23 cellular contexts compared by ENCODE assay signal in the genomic region with DNA sequence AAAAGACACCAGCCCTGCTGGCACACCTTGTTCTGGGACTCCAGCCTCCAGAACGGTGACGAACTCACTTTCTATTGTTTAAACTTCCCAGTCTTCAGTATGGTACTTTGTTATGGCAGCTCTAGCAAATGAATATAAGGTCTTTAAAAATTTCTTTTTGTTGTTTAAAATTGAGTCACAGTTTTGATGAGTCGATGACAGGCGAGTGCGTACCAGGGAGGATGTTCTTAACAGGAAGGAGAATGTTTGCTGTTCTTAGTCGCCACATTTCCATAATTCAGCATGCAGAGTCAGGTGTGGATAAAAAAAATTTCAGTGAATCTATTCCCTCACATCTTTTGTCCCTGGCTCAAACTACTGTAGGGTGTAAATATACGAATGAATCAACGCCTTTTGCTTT. TPM values are rescaled to one million over a fixed set of nuclear protein-coding genes. Genes with fewer than 3 reads are reported as not detected.
A peak's percentile ranks its signal among the peaks of the same experiment; 100 is the strongest.
DNase-seq lines count a peak whose midpoint lies in the region; ATAC-seq and TF ChIP-seq lines count a peak whose summit lies in the region.
"Had no signal": no experiment of that assay in that cellular context is flagged by ENCODE, and none has a peak within 500 bp of the region (broad histone marks: within the 10 kb centered on the region; RNA-seq: fewer than 3 reads in every experiment).

No MANE protein-coding gene starts in this region.

- TF ChIP-seq POLR2A in breast epithelium (IDR thresholded peaks at IDR 0.05), result no peak

- no peaks in the 10 kb centered on the region for H3K9me3 ChIP-seq in breast epithelium
- H3K9me3 ChIP-seq in mammary epithelial cell (replicated peaks; ENCODE audit: insufficient read depth, low read length), result peaks cover 3% of the 10 kb centered on the region
- no peaks in the 10 kb centered on the region for H3K9me3 ChIP-seq in subcutaneous abdominal adipose tissue (ENCODE audit: control insufficient read depth in 5 of 5, low read length in 5 of 5)
- H3K9me3 ChIP-seq: A549, ascending aorta, colonic mucosa, gastroesophageal sphincter, HAP-1, Peyer's patch, uterus had no signal

- no peaks in the 10 kb centered on the region for H4K20me1 ChIP-seq in mammary epithelial cell (ENCODE audit: insufficient read depth, low read length)
- H4K20me1 ChIP-seq: BLaER1 had no signal

- H3K9ac ChIP-seq in mammary epithelial cell (ENCODE audit: insufficient read depth, low read length) (no peak overlapping the region), subcutaneous abdominal adipose tissue (ENCODE audit: low read length in 5 of 5) (no peak overlapping the region)
- H3K9ac ChIP-seq: BLaER1 had no signal

- no TSS peak for BruUV-seq in mammary epithelial cell (replicated peaks; lab: Mats Ljungman, UMichigan)

- dilution Hi-C loops in mammary epithelial cell (cut with HindIII; ENCODE audit: low sequenced_read_pairs), result loop anchor here (10.0 to 25.0 kb wide), 2 partner anchors 214 to 426 kb away; no protein-coding TSS in a partner anchor

- no peak for ATAC-seq in GM21528 (IDR thresholded peaks at IDR 0.05; ENCODE audit: low FRiP score, unreplicated experiment)
- ATAC-seq: A549, gastroesophageal sphincter had no signal

- no peak for TF ChIP-seq CTCF in breast epithelium (IDR thresholded peaks at IDR 0.05)
- no peak for TF ChIP-seq CTCF in mammary epithelial cell (conservative IDR thresholded peaks at IDR 0.05 in 1 of 2, IDR thresholded peaks at IDR 0.05 in 1 of 2; ENCODE audit: extremely low read depth in 1 of 2, insufficient read depth in 1 of 2, low read depth in 1 of 2, low read length in 2 of 2)

- in situ Hi-C loops in mammary epithelial cell (cut with MboI; ENCODE audit: low sequenced_read_pairs in 2 of 2), result loop anchor here in 1 of 2 donors (25.0 kb wide), 1 partner anchor 214 kb away; no protein-coding TSS in a partner anchor

- no peak overlapping the region for H2AFZ ChIP-seq in mammary epithelial cell (ENCODE audit: low read depth, low read length)

- no peaks in the 10 kb centered on the region for H3K79me2 ChIP-seq in mammary epithelial cell (ENCODE audit: insufficient read depth, low read length)

- no peak for DNase-seq in breast epithelium (ENCODE audit: low spot score in 2 of 2)
- DNase-seq in mammary epithelial cell, result no peak
- peak in 6 of 61 donors; percentile 6 to 41 (median 17) for DNase-seq in caudate nucleus (lab: John Stamatoyannopoulos, UW)
- DNase-seq in iris pigment epithelial cell (ENCODE audit: low read depth), result peak; percentile 43
- no peak for DNase-seq in NCI-H226
- DNase-seq in inferior parietal cortex (ENCODE audit: extremely low spot score), result no peak
- DNase-seq: activated CD4-positive, alpha-beta memory T cell treated with anti-CD3 and anti-CD28 coated beads, Interleukin-2, amount 10 ng/mL, durations not matched to agents 7 days and 5 days; Calu3; colonic mucosa; NCI-H187; Peyer's patch; T-helper 2 cell; uterus had no signal

- H3K27me3 ChIP-seq in breast epithelium, result no peaks in the 10 kb centered on the region
- no peaks in the 10 kb centered on the region for H3K27me3 ChIP-seq in mammary epithelial cell (ENCODE audit: insufficient read depth, low read length)
- no peaks in the 10 kb centered on the region for H3K27me3 ChIP-seq in subcutaneous abdominal adipose tissue (ENCODE audit: control insufficient read depth in 5 of 5, insufficient read depth in 4 of 5, low read length in 5 of 5)
- H3K27me3 ChIP-seq: ascending aorta, BLaER1, colonic mucosa, gastroesophageal sphincter, Peyer's patch, uterus had no signal

- H3K4me1 ChIP-seq in breast epithelium (no peaks in the 10 kb centered on the region), mammary epithelial cell (ENCODE audit: insufficient read depth, low read length) (no peaks in the 10 kb centered on the region), subcutaneous abdominal adipose tissue (ENCODE audit: control insufficient read depth in 5 of 5, insufficient read depth in 5 of 5, low read length in 5 of 5) (peaks cover 4 to 46% (median 8%) of the 10 kb centered on the region in 5 donors)
- H3K4me1 ChIP-seq: A549, colonic mucosa, HAP-1, uterus had no signal

- CTCF ChIA-PET in mammary epithelial cell (lab: Charles Lee; ENCODE audit: low non-redundant PET), result no interaction called here

- intact Hi-C loops in breast epithelium (cut with DNase I; ENCODE audit: low total_unique reads) (no loop called here), mammary epithelial cell (cut with micrococcal nuclease) (no loop called here)

- WGBS in mammary epithelial cell (ENCODE audit: low coverage, missing lambda C conversion rate), result 87% methylated on average over 8 of the region's 8 CpGs

- no peak overlapping the region for H3K4me2 ChIP-seq in mammary epithelial cell (ENCODE audit: insufficient read depth, low read depth, low read length)
- H3K4me2 ChIP-seq: A549 had no signal

- H3K36me3 ChIP-seq in breast epithelium (no peaks in the 10 kb centered on the region), mammary epithelial cell (ENCODE audit: insufficient read depth, low read length) (no peaks in the 10 kb centered on the region), subcutaneous abdominal adipose tissue (ENCODE audit: control insufficient read depth in 5 of 5, insufficient read depth in 5 of 5, low read length in 5 of 5) (peaks cover 0 to 3% (median 0%) of the 10 kb centered on the region in 5 donors)
- H3K36me3 ChIP-seq: ascending aorta, BLaER1, colonic mucosa, gastroesophageal sphincter, HAP-1, Peyer's patch, uterus had no signal

- H3K4me3 ChIP-seq in breast epithelium (no peak overlapping the region), mammary epithelial cell (replicated peaks in 1 of 3; ENCODE audit: insufficient read depth in 1 of 3, low read depth in 2 of 3, low read length in 3 of 3) (no peak overlapping the region), subcutaneous abdominal adipose tissue (ENCODE audit: low read depth in 1 of 5, low read length in 5 of 5) (no peak overlapping the region)
- H3K4me3 ChIP-seq: A549, ascending aorta, BLaER1, colonic mucosa, gastroesophageal sphincter, HAP-1, Peyer's patch, uterus had no signal

- H3K27ac ChIP-seq in breast epithelium (peak overlapping the region; percentile 22 to 44), mammary epithelial cell (ENCODE audit: insufficient read depth, low read depth, low read length) (no peak overlapping the region), caudate nucleus (ENCODE audit: low read depth, low read length) (peak overlapping the region; percentile 19), subcutaneous abdominal adipose tissue (ENCODE audit: low read depth, low read length) (peak overlapping the region; percentile 58)
- H3K27ac ChIP-seq: A549, ascending aorta, colonic mucosa, VCaP had no signal

RNA-seq across cellular contexts. Expression of gene DNASE1L3, which starts 12.4 kb away (rescaled TPM):
- total RNA-seq in breast epithelium, result 1 to 10 TPM in 2 of 3 donors, under 1 TPM in 1; 0.44 to 9.2 (median 5.6) TPM
- not detected for total RNA-seq in mammary epithelial cell
- polyA plus RNA-seq in mammary epithelial cell, result not detected
- not detected for polyA minus RNA-seq in mammary epithelial cell
- total RNA-seq: activated CD4-positive, alpha-beta memory T cell treated with anti-CD3 and anti-CD28 coated beads, Interleukin-2, amount 10 ng/mL, durations not matched to agents 7 days and 5 days; activated naive CD4-positive, alpha-beta T cell treated with anti-CD3 and anti-CD28 coated beads, Interleukin-2, amount 50 U/mL, for 72 hours; Calu3; HT-29 had no signal

RNA-seq across cellular contexts. Expression of gene ABHD6, which starts 39.2 kb away (rescaled TPM):
- 10 to 100 TPM; 10.2 to 22.2 (median 13.4) TPM for total RNA-seq in breast epithelium
- 10 to 100 TPM in 1 of 2 donors, 1 to 10 TPM in 1; 9.4 to 21.3 TPM for total RNA-seq in mammary epithelial cell
- 7.1 TPM for polyA plus RNA-seq in mammary epithelial cell
- polyA minus RNA-seq in mammary epithelial cell, result 8.9 TPM
